8 cellular contexts compared by ENCODE assay signal in the genomic region with DNA sequence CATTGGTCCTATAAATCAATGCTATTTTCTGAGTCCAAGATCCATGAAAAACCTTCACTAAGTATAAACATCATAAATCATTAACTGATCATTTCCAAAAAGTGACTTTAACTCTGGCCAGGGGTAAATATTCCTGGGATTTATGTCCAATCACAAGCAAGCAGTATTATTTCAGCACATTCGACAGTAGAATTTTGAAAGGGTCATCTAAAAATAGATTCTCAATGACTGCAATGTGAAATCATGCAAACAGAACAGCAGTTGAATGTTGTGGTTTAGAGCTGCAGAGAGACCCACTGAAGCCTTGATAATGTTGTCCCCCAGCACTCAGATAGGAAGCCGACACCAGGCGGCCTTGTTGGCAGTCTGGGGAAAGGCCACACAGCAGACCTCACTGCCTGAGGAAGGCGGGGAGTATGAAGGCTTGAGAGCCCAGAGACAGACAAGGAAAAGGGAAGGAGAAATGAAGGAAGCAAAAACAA. TPM values are rescaled to one million over a fixed set of nuclear protein-coding genes. Genes with fewer than 3 reads are reported as not detected.
DNase-seq lines count a peak whose midpoint lies in the region; ATAC-seq and TF ChIP-seq lines count a peak whose summit lies in the region.

No MANE protein-coding gene starts in this region.

- ATAC-seq in GM18505 (IDR thresholded peaks at IDR 0.05; ENCODE audit: unreplicated experiment), result peak; percentile 52
- ATAC-seq in T-helper 17 cell, result no peak
- no peak for ATAC-seq in gastrocnemius medialis

- in situ Hi-C loops in gastrocnemius medialis (cut with MboI; ENCODE audit: low sequenced_read_pairs in 4 of 4), result no loop called here

- intact Hi-C loops in left ventricle myocardium inferior (cut with micrococcal nuclease) (no loop called here), gastrocnemius medialis (cut with DNase I; ENCODE audit: low total_unique reads) (no loop called here)

- no peaks in the 10 kb centered on the region for H3K36me3 ChIP-seq in left ventricle myocardium inferior
- H3K36me3 ChIP-seq in gastrocnemius medialis, result no peaks in the 10 kb centered on the region
- H3K36me3 ChIP-seq in effector memory CD4-positive, alpha-beta T cell (ENCODE audit: control insufficient read depth, insufficient read depth, low read length), result no peaks in the 10 kb centered on the region

- H3K27ac ChIP-seq in left ventricle myocardium inferior (replicated peaks) (peak overlapping the region; percentile 70), gastrocnemius medialis (peak overlapping the region in 3 of 4 donors; percentile 12 to 71 (median 29))
- H3K27ac ChIP-seq in effector memory CD4-positive, alpha-beta T cell (ENCODE audit: insufficient read depth, low read length, poor library complexity, severe bottlenecking), result no peak overlapping the region

- H3K36me3 Mint-ChIP-seq in T-helper 17 cell (ENCODE audit: low read depth), result no peaks in the 10 kb centered on the region

- DNase-seq in T-helper 17 cell, result no peak
- peak; percentile 33 for DNase-seq in left ventricle myocardium inferior
- peak in 1 of 2 donors; percentile 16 for DNase-seq in gastrocnemius medialis
- no peak for DNase-seq in 8988T
- DNase-seq in DMS 273 treated with DMSO at 0.1 percent for 48 hours (lab: John Stamatoyannopoulos, UW), result no peak
- DNase-seq in effector memory CD4-positive, alpha-beta T cell, result no peak
- DNase-seq in NCI-H748 (lab: John Stamatoyannopoulos, UW; ENCODE audit: unreplicated experiment), result no peak

- TF ChIP-seq POLR2A in GM18505 (IDR thresholded peaks at IDR 0.05; ENCODE audit: borderline replicate concordance, extremely low read depth, insufficient read depth, insufficient read length) (no peak), gastrocnemius medialis (IDR thresholded peaks at IDR 0.05) (no peak)

- peak overlapping the region; percentile 43 for H3K4me3 Mint-ChIP-seq in T-helper 17 cell

- H3K4me1 ChIP-seq in left ventricle myocardium inferior (peaks cover 40% of the 10 kb centered on the region), gastrocnemius medialis (no peaks in the 10 kb centered on the region)
- no peaks in the 10 kb centered on the region for H3K4me1 ChIP-seq in effector memory CD4-positive, alpha-beta T cell (ENCODE audit: control insufficient read depth, insufficient read depth, low read length, poor library complexity, severe bottlenecking)

- H3K9me3 ChIP-seq in T-helper 17 cell (ENCODE audit: control insufficient read depth, low read length, poor library complexity, severe bottlenecking) (no peaks in the 10 kb centered on the region), left ventricle myocardium inferior (replicated peaks) (no peaks in the 10 kb centered on the region), gastrocnemius medialis (no peaks in the 10 kb centered on the region)
- no peaks in the 10 kb centered on the region for H3K9me3 ChIP-seq in effector memory CD4-positive, alpha-beta T cell (ENCODE audit: control insufficient read depth, low read length)

- H3K4me3 ChIP-seq in left ventricle myocardium inferior (no peak overlapping the region), gastrocnemius medialis (no peak overlapping the region)
- no peak overlapping the region for H3K4me3 ChIP-seq in effector memory CD4-positive, alpha-beta T cell (ENCODE audit: insufficient read depth, low read depth, low read length, poor library complexity, severe bottlenecking)

- H3K4me1 Mint-ChIP-seq in T-helper 17 cell, result peaks cover 16% of the 10 kb centered on the region

- peak overlapping the region; percentile 66 for H3K27ac Mint-ChIP-seq in T-helper 17 cell

- H3K27me3 Mint-ChIP-seq in T-helper 17 cell, result no peaks in the 10 kb centered on the region

- H3K27me3 ChIP-seq in left ventricle myocardium inferior (ENCODE audit: low read depth) (no peaks in the 10 kb centered on the region), gastrocnemius medialis (no peaks in the 10 kb centered on the region)
- no peaks in the 10 kb centered on the region for H3K27me3 ChIP-seq in effector memory CD4-positive, alpha-beta T cell (replicated peaks; ENCODE audit: control insufficient read depth, insufficient read depth, low read length, poor library complexity, severe bottlenecking)

- peak; percentile 22 for TF ChIP-seq CTCF in left ventricle myocardium inferior (IDR thresholded peaks at IDR 0.05; ENCODE audit: borderline replicate concordance)
- no peak for TF ChIP-seq CTCF in gastrocnemius medialis (IDR thresholded peaks at IDR 0.05 in 4 of 5, conservative IDR thresholded peaks at IDR 0.05 in 1 of 5)

RNA-seq across cellular contexts. Expression of a gene that starts 38.1 kb away (rescaled TPM):
- total RNA-seq in T-helper 17 cell (100 to 1,000 TPM; 258 to 399 TPM), left ventricle myocardium inferior (4.7 TPM), gastrocnemius medialis (1 to 10 TPM; 1.5 to 3.7 (median 2.6) TPM)

Comparison
In these comparisons a context has a peak if more than half of its experiments do, and no peak if none do; other contexts are left out.
1. RNA of a gene that starts 38.1 kb away (total RNA-seq): 258 to 399 TPM in T-helper 17 cell; 4.7 TPM in left ventricle myocardium inferior (single experiment) and 1.5 to 3.7 TPM in gastrocnemius medialis; every median in the first group is over 10 times any median in the second.